ENCODE assay signal across 1 cellular context in the genomic region with DNA sequence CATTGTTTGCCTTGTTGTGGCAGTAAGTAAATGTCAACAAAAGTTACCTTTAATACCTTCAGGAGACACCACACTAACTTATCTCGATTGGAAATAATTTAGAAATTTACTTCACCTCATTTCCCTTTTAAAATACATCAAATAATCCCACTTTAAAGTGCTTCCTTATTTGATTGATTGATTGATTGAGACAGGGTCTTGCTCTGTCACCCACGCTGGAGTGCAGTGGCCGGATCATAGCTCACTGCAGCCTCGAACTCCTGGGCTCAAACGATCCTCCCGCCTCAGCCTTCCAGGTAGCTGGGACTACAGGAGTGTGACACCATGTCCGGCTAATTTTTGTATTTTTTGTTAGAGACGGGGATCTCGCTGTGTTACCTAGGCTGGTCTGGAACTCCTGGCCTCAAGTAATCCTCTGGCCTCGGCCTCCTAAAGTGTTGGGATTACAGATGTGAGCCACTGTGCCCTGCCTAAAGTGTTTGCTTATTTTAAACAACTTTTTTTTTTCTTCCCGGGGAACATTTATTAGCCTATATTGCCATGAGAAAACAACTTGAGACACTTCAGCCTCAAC.
TF ChIP-seq lines count a peak whose summit lies in the region.

No MANE protein-coding gene starts in this region.

TF ChIP-seq in H1, 55 proteins besides CTCF, POLR2A, EP300 and RAD21:
- peak; percentile 81 for TF ChIP-seq RNF2 (IDR thresholded peaks at IDR 0.05; ENCODE audit: borderline replicate concordance, low read depth, low read length, missing control alignments, poor library complexity, severe bottlenecking)
- no peak for TF ChIP-seq TBP (IDR thresholded peaks at IDR 0.05; ENCODE audit: low read depth, low read length)
- TF ChIP-seq NRF1 (IDR thresholded peaks at IDR 0.05; ENCODE audit: low read depth, low read length), result no peak
- TF ChIP-seq CBX8 (IDR thresholded peaks at IDR 0.05; ENCODE audit: borderline replicate concordance, low read depth, low read length), result peak; percentile 71; the same call in 1 of the 2 replicates
